ENCODE assay signal across 1 cellular context in genomic region chr2:137910641-137911040, GRCh38.
TF ChIP-seq lines count a peak whose summit lies in the region.

No MANE protein-coding gene starts in this region.

TF ChIP-seq in H1, 55 proteins besides CTCF, POLR2A, EP300 and RAD21:
- TF ChIP-seq CHD7 (IDR thresholded peaks at IDR 0.05; ENCODE audit: insufficient replicate concordance, low read length) (peak; percentile 58), RBBP5 (IDR thresholded peaks at IDR 0.05; ENCODE audit: borderline replicate concordance, low read depth, low read length) (no peak), TAF1 (IDR thresholded peaks at IDR 0.05; ENCODE audit: low read depth, low read length) (no peak), JUND (IDR thresholded peaks at IDR 0.05; ENCODE audit: low read length) (peak; percentile 45; the same call in 1 of the 2 replicates)
